In genomic region chr1:53133261-53134041, GRCh38 we compare ENCODE assay signal across 19 cellular contexts. TPM values are rescaled to one million over a fixed set of nuclear protein-coding genes. Genes with fewer than 3 reads are reported as not detected.
"Had no signal": no experiment of that assay in that cellular context is flagged by ENCODE, and none has a peak within 500 bp of the region (broad histone marks: within the 10 kb centered on the region; RNA-seq: fewer than 3 reads in every experiment).

No MANE protein-coding gene starts in this region.

- H3K4me1 ChIP-seq: lower lobe of right lung, right atrium auricular region had no signal

- H3K4me3 Mint-ChIP-seq: activated CD4-positive, alpha-beta T cell treated with anti-CD3 and anti-CD28 coated beads, Interleukin-2, amount 10 ng/mL, durations not matched to agents 7 days and 5 days; naive thymus-derived CD4-positive, alpha-beta T cell had no signal

- H3K27ac Mint-ChIP-seq: activated CD4-positive, alpha-beta T cell treated with anti-CD3 and anti-CD28 coated beads, Interleukin-2, amount 10 ng/mL, durations not matched to agents 7 days and 5 days; naive thymus-derived CD4-positive, alpha-beta T cell had no signal

- H3K9me3 ChIP-seq: tibial artery, uterus had no signal

- H3K4me1 Mint-ChIP-seq: activated CD4-positive, alpha-beta T cell treated with anti-CD3 and anti-CD28 coated beads, Interleukin-2, amount 10 ng/mL, durations not matched to agents 7 days and 5 days had no signal

- H3K36me3 ChIP-seq: brain microvascular endothelial cell, heart left ventricle, lower lobe of right lung, right atrium auricular region, tibial artery, uterus had no signal

- H3K4me3 ChIP-seq: heart left ventricle, lower lobe of right lung, mucosa of descending colon, right atrium auricular region, tibial artery, uterus had no signal

- H3K27ac ChIP-seq: brain microvascular endothelial cell, lower lobe of right lung, right atrium auricular region, tibial artery, uterus had no signal

- DNase-seq: activated CD4-positive, alpha-beta T cell treated with anti-CD3 and anti-CD28 coated beads, Interleukin-2, amount 10 ng/mL, durations not matched to agents 7 days and 5 days; activated CD8-positive, alpha-beta memory T cell treated with anti-CD3 and anti-CD28 coated beads for 24 hours; activated naive CD4-positive, alpha-beta T cell treated with Interleukin-2 at 50 U/mL for 16 hours; anterior cingulate cortex; brain microvascular endothelial cell; dermis blood vessel endothelial cell; heart left ventricle; left colon; lower lobe of right lung; mucosa of descending colon; naive thymus-derived CD4-positive, alpha-beta T cell; nucleus accumbens; SW 1271 had no signal

- H3K27me3 ChIP-seq: brain microvascular endothelial cell, heart left ventricle, right atrium auricular region, tibial artery, uterus had no signal

- ATAC-seq: heart left ventricle; left colon; lower lobe of right lung; mucosa of descending colon; naive thymus-derived CD4-positive, alpha-beta T cell had no signal

- H3K27me3 Mint-ChIP-seq: activated CD4-positive, alpha-beta T cell treated with anti-CD3 and anti-CD28 coated beads, Interleukin-2, amount 10 ng/mL, durations not matched to agents 7 days and 5 days; naive thymus-derived CD4-positive, alpha-beta T cell had no signal

RNA-seq across cellular contexts. Expression of gene SLC1A7, which starts 9.0 kb away (rescaled TPM):
- total RNA-seq: activated CD4-positive, alpha-beta T cell treated with anti-CD3 and anti-CD28 coated beads, Interleukin-2, amount 10 ng/mL, durations not matched to agents 7 days and 5 days; cerebellum; dermis blood vessel endothelial cell; epithelial cell of proximal tubule; frontal cortex had no signal
- polyA plus RNA-seq: naive thymus-derived CD4-positive, alpha-beta T cell had no signal
